Comparison of ENCODE assay signal across 19 cellular contexts in genomic region chr2:120405769-120406119, GRCh38. TPM values are rescaled to one million over a fixed set of nuclear protein-coding genes. Genes with fewer than 3 reads are reported as not detected.
A peak's percentile ranks its signal among the peaks of the same experiment; 100 is the strongest.
DNase-seq lines count a peak whose midpoint lies in the region; ATAC-seq, FAIRE-seq and TF ChIP-seq lines count a peak whose summit lies in the region.
"Had no signal": no experiment of that assay in that cellular context is flagged by ENCODE, and none has a peak within 500 bp of the region (broad histone marks: within the 10 kb centered on the region; RNA-seq: fewer than 3 reads in every experiment).

No MANE protein-coding gene starts in this region.

- no peak for ATAC-seq in A549
- no peak for ATAC-seq in aorta (ENCODE audit: low FRiP score)

- H3K27ac ChIP-seq in A549 (peak overlapping the region; percentile 63 to 84; a peak in 4 of 6 replicates), coronary artery (no peak overlapping the region), neuronal stem cell (replicated peaks; ENCODE audit: low read length) (no peak overlapping the region), testis (no peak overlapping the region), aorta (ENCODE audit: low read depth in 1 of 2, low read length in 2 of 2) (no peak overlapping the region)
- H3K27ac ChIP-seq: GM23248 had no signal

- H4K91ac ChIP-seq in neuronal stem cell (ENCODE audit: low read depth, low read length, poor library complexity): no peak overlapping the region

- TF ChIP-seq CTCF in A549 (IDR thresholded peaks at IDR 0.05) (no peak), coronary artery (IDR thresholded peaks at IDR 0.05) (no peak), testis (IDR thresholded peaks at IDR 0.05) (no peak)

- no peak for DNase-seq in A549 (ENCODE audit: low read depth in 1 of 2, low spot score in 1 of 2)
- DNase-seq in coronary artery (ENCODE audit: low spot score): peak; percentile 46
- no peak for DNase-seq in neuronal stem cell (ENCODE audit: low spot score)
- DNase-seq in testis: peak; percentile 8
- DNase-seq in activated effector memory CD4-positive, alpha-beta T cell treated with anti-CD3 and anti-CD28 coated beads, Interleukin-2, amount 50 U/mL, for 16 hours: no peak
- no peak for DNase-seq in aorta
- DNase-seq in NCI-H1092 treated with DMSO at 0.1 percent for 48 hours (lab: John Stamatoyannopoulos, UW): no peak
- DNase-seq: ACHN; BE2C; C1 segment of cervical spinal cord; CD4-positive, CD25-positive, alpha-beta regulatory T cell; CD8-positive, alpha-beta memory T cell; COR-L47; GM23248 had no signal

- H3K27me3 ChIP-seq in neuronal stem cell (ENCODE audit: control insufficient read depth in 3 of 3, insufficient read depth in 3 of 3, low read depth in 1 of 3, low read length in 3 of 3) (peaks cover 0 to 14% (median 0%) of the 10 kb centered on the region in 3 experiments), testis (no peaks in the 10 kb centered on the region), aorta (ENCODE audit: control insufficient read depth in 1 of 2, insufficient read depth in 2 of 2, low read length in 1 of 2) (no peaks in the 10 kb centered on the region)
- H3K27me3 ChIP-seq: BE2C had no signal

- no peak for TF ChIP-seq EP300 in A549 (IDR thresholded peaks at IDR 0.05)

- TF ChIP-seq POLR2A in A549 (IDR thresholded peaks at IDR 0.05; ENCODE audit: low read length) (no peak), testis (IDR thresholded peaks at IDR 0.05) (no peak)

- no peaks in the 10 kb centered on the region for H3K79me1 ChIP-seq in neuronal stem cell (ENCODE audit: low read depth, low read length)

- H2BK15ac ChIP-seq in neuronal stem cell (ENCODE audit: low read length): no peak overlapping the region

- CTCF ChIA-PET in A549 (lab: Yijun Ruan, JAX): interaction anchor here (2.5 kb wide), 1 partner anchor 147 kb away, joined by 8 read pairs; no protein-coding TSS in a partner anchor

- FAIRE-seq in A549 (lab: Jason Lieb, UNC): no peak
- FAIRE-seq: D721Med, G401.6, GM12891, HepG2 had no signal

- H3K14ac ChIP-seq in neuronal stem cell (ENCODE audit: low read length): no peak overlapping the region

- intact Hi-C loops in testis (cut with DNase I; ENCODE audit: low total_unique reads) (no loop called here), aorta (cut with DNase I) (no loop called here)

- H4K8ac ChIP-seq in neuronal stem cell (ENCODE audit: low read depth, low read length): no peak overlapping the region

- no peak overlapping the region for H2AK5ac ChIP-seq in neuronal stem cell (ENCODE audit: low read depth, low read length)

- peak overlapping the region; percentile 14 for H3K18ac ChIP-seq in neuronal stem cell (ENCODE audit: low read length)

- peaks cover 0 to 2% of the 10 kb centered on the region in 2 donors for H3K36me3 ChIP-seq in neuronal stem cell (replicated peaks in 1 of 2; ENCODE audit: control insufficient read depth in 2 of 2, insufficient read depth in 2 of 2, low read length in 2 of 2)
- H3K36me3 ChIP-seq in testis (ENCODE audit: low read depth, missing control alignments): no peaks in the 10 kb centered on the region
- H3K36me3 ChIP-seq in aorta (ENCODE audit: control insufficient read depth in 1 of 2, insufficient read depth in 2 of 2, low read length in 1 of 2): no peaks in the 10 kb centered on the region
- H3K36me3 ChIP-seq: BE2C, HAP-1 had no signal

- H3K4me1 ChIP-seq in A549 (peaks cover 30% of the 10 kb centered on the region), neuronal stem cell (ENCODE audit: control insufficient read depth in 2 of 2, insufficient read depth in 1 of 2, low read depth in 1 of 2, low read length in 2 of 2) (peaks cover 0 to 1% of the 10 kb centered on the region in 2 donors), testis (no peaks in the 10 kb centered on the region), aorta (ENCODE audit: control insufficient read depth in 1 of 2, insufficient read depth in 2 of 2, low read length in 2 of 2) (no peaks in the 10 kb centered on the region)
- H3K4me1 ChIP-seq: BE2C, HAP-1 had no signal

- H3K4me3 ChIP-seq in A549 (no peak overlapping the region), coronary artery (no peak overlapping the region), neuronal stem cell (ENCODE audit: low read length in 2 of 2) (no peak overlapping the region), testis (no peak overlapping the region), aorta (ENCODE audit: low read length in 2 of 2) (no peak overlapping the region)
- H3K4me3 ChIP-seq: GM23248, HAP-1 had no signal

- no peak overlapping the region for H2BK12ac ChIP-seq in neuronal stem cell (ENCODE audit: low read length)

- no peak overlapping the region for H3K4me2 ChIP-seq in A549
- no peak overlapping the region for H3K4me2 ChIP-seq in neuronal stem cell (ENCODE audit: insufficient read depth, low read length, poor library complexity, severe bottlenecking)

- no peak for TF ChIP-seq RAD21 in A549 (conservative IDR thresholded peaks at IDR 0.05 in 1 of 2, IDR thresholded peaks at IDR 0.05 in 1 of 2)

- no peak overlapping the region for H2BK5ac ChIP-seq in neuronal stem cell (ENCODE audit: low read length)

- H3K23ac ChIP-seq in neuronal stem cell (ENCODE audit: low read depth, low read length, poor library complexity): peak overlapping the region; percentile 18

- no peak overlapping the region for H2AFZ ChIP-seq in neuronal stem cell (ENCODE audit: low read length)
- H2AFZ ChIP-seq: GM23248 had no signal

- peaks cover 17% of the 10 kb centered on the region for H3K9me3 ChIP-seq in A549
- peaks cover 3 to 4% of the 10 kb centered on the region in 2 donors for H3K9me3 ChIP-seq in neuronal stem cell (replicated peaks in 1 of 2; ENCODE audit: control insufficient read depth in 2 of 2, insufficient read depth in 1 of 2, low read depth in 1 of 2, low read length in 2 of 2)
- no peaks in the 10 kb centered on the region for H3K9me3 ChIP-seq in testis
- H3K9me3 ChIP-seq in aorta (ENCODE audit: control insufficient read depth, low read length): peaks cover 4% of the 10 kb centered on the region
- H3K9me3 ChIP-seq: BE2C, HAP-1 had no signal

- no peak overlapping the region for H2BK120ac ChIP-seq in neuronal stem cell (ENCODE audit: low read depth, low read length)

- no peak overlapping the region for H3K9ac ChIP-seq in neuronal stem cell (ENCODE audit: low read depth, low read length, poor library complexity)
- H3K9ac ChIP-seq: GM23248 had no signal

- H3K4ac ChIP-seq in neuronal stem cell (ENCODE audit: low read length): peak overlapping the region; percentile 47

- WGBS in A549 (ENCODE audit: missing lambda C conversion rate): 89% methylated on average over 4 of the region's 5 CpGs
- WGBS in neuronal stem cell (ENCODE audit: extremely low coverage in 2 of 2, insufficient read length in 2 of 2, insufficient replicate concordance in 1 of 2), 2 donors: no CpG with 5 or more reads among the region's 5 CpGs
- 90 to 96% methylated on average over 2 to 5 of the region's 5 CpGs for WGBS in testis, 2 donors
- 90 to 94% methylated on average over 5 of the region's 5 CpGs for WGBS in aorta, 2 donors

- POLR2A ChIA-PET in A549 (lab: Yijun Ruan, JAX): no interaction called here

TF ChIP-seq in A549, 52 proteins besides CTCF, POLR2A, EP300 and RAD21 (continues in another document):
- TF ChIP-seq MAFK (IDR thresholded peaks at IDR 0.05; ENCODE audit: partially characterized antibody) (no peak), HDAC2 (IDR thresholded peaks at IDR 0.05) (no peak), HMGXB4 (CRISPR knock-in tag; IDR thresholded peaks at IDR 0.05; ENCODE audit: borderline replicate concordance) (no peak), RFX5 (IDR thresholded peaks at IDR 0.05) (no peak), HOXB13 (CRISPR knock-in tag; IDR thresholded peaks at IDR 0.05; ENCODE audit: low read depth) (no peak), NFE2L2 (conservative IDR thresholded peaks at IDR 0.05; ENCODE audit: low read length) (no peak), ZFP36 (IDR thresholded peaks at IDR 0.05; ENCODE audit: borderline replicate concordance, partially characterized antibody) (no peak), FOSL2 (IDR thresholded peaks at IDR 0.05) (no peak), FOSL2 (CRISPR knock-in tag; IDR thresholded peaks at IDR 0.05) (no peak)

RNA-seq across cellular contexts. Expression of gene INHBB, which starts 59.8 kb away (rescaled TPM):
- polyA plus RNA-seq in A549 (2011; rRNA removed) (21.4 and 25.3 TPM in 2 replicates), A549 (2017; fragmentation: RNase III; extraction: RNeasy Plus Mini Kit Qiagen cat#74134 plus additional on column Dnase treatment) (7.2 to 9.3 TPM (median 9.2 TPM) in 3 replicates), testis (ENCODE audit: insufficient read depth, low read depth, low replicate concordance) (46.1 TPM), aorta (under 1 TPM; 0.43 to 0.50 TPM)
- 14.3 and 17.6 TPM in 2 replicates for polyA plus RNA-seq in A549 (2012; cell fraction: cytosol; rRNA removed)
- 13.8 and 22.1 TPM in 2 replicates for polyA plus RNA-seq in A549 (2012; cell fraction: nucleus; rRNA removed)
- polyA minus RNA-seq in A549 (2011; rRNA and poly(A)+ RNA removed): 27.5 and 33.4 TPM in 2 replicates
- polyA plus RNA-seq in neuronal stem cell (2013, experiment 1 of 2): not detected
- polyA plus RNA-seq in neuronal stem cell (2013, experiment 2 of 2): 0.01 TPM
- total RNA-seq in testis (100 to 1,000 TPM in 1 of 2 donors, 10 to 100 TPM in 1; 55.4 to 123 TPM), aorta (10 to 100 TPM; 19.3 to 21.9 TPM)
- total RNA-seq: CD4-positive, CD25-positive, alpha-beta regulatory T cell; CD8-positive, alpha-beta memory T cell had no signal
- polyA plus RNA-seq: CD4-positive, CD25-positive, alpha-beta regulatory T cell; CD8-positive, alpha-beta memory T cell had no signal

Comparison
In these comparisons a context has a peak if more than half of its experiments do, and no peak if none do; other contexts are left out.
1. DNase-seq: peak in coronary artery (single experiment) and testis (single experiment); none in A549 (0 of 2), neuronal stem cell (single experiment), activated effector memory CD4-positive, alpha-beta T cell treated with anti-CD3 and anti-CD28 coated beads, Interleukin-2, amount 50 U/mL, for 16 hours (single experiment), aorta (0 of 2) and NCI-H1092 treated with DMSO at 0.1 percent for 48 hours (single experiment).
2. H3K27ac ChIP-seq: peak in A549 (2 of 2); none in coronary artery (0 of 2), neuronal stem cell (single experiment), testis (0 of 2) and aorta (0 of 2).
3. RNA of gene INHBB, which starts 59.8 kb away (polyA plus RNA-seq): 46.1 TPM in testis (single experiment) and 7.2 to 25.3 TPM in A549; 0.43 to 0.50 TPM in aorta; every median in the first group is over 4 times any median in the second.